In the genomic region with DNA sequence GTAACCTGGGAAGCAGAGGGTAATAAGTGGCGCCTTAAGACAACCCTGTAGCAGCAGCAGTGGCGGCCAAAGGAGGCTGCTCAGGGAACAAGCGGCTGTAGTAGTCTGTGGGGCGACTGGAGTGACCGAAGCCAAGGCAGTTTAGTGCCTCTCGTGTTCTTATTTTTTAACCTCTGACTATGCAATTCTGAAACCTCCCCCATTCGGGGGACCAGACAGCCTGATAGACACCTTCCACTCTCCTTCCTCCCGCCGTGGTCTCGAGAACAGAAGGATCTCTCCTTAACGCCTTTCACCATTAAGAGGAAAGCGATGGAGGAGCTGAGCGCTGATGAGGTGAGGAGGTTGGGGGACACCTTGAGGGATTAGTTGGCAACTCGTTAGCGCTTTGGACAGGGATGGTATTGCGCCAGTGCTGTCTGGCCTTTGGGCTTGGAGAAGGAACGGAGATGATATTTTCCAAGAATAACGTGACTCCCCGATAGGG, we compare ENCODE assay signal across 8 cellular contexts. TPM values are rescaled to one million over a fixed set of nuclear protein-coding genes. Genes with fewer than 3 reads are reported as not detected.
A peak's percentile ranks its signal among the peaks of the same experiment; 100 is the strongest.
DNase-seq lines count a peak whose midpoint lies in the region; ATAC-seq and TF ChIP-seq lines count a peak whose summit lies in the region.

No MANE protein-coding gene starts in this region.

- H3K9ac ChIP-seq in neuronal stem cell (ENCODE audit: low read depth, low read length, poor library complexity), result peak overlapping the region; percentile 99

- H3K23ac ChIP-seq in neuronal stem cell (ENCODE audit: low read depth, low read length, poor library complexity), result peak overlapping the region; percentile 85

- peak overlapping the region; percentile 86 for H3K4me3 ChIP-seq in WI38 (ENCODE audit: low read depth, low read length)
- peak overlapping the region; percentile 98 for H3K4me3 ChIP-seq in fibroblast of pulmonary artery (replicated peaks; ENCODE audit: low read depth, low read length)
- peak overlapping the region; percentile 86 to 95 for H3K4me3 ChIP-seq in neuronal stem cell (ENCODE audit: low read length in 2 of 2)

- peak overlapping the region; percentile 73 for H3K4me2 ChIP-seq in neuronal stem cell (ENCODE audit: insufficient read depth, low read length, poor library complexity, severe bottlenecking)

- DNase-seq in DMS 273 (lab: John Stamatoyannopoulos, UW; ENCODE audit: unreplicated experiment), result peak; percentile 77
- no peak for DNase-seq in DMS 273 treated with DMSO at 0.1 percent for 48 hours (lab: John Stamatoyannopoulos, UW)
- peak; percentile 26 for DNase-seq in fibroblast of pulmonary artery (ENCODE audit: low read depth)
- no peak for DNase-seq in neuronal stem cell (ENCODE audit: low spot score)
- DNase-seq in middle frontal gyrus (ENCODE audit: extremely low spot score, low spot score), result no peak

- H2BK120ac ChIP-seq in neuronal stem cell (ENCODE audit: low read depth, low read length), result no peak overlapping the region

- ATAC-seq in GM21367 (IDR thresholded peaks at IDR 0.05; ENCODE audit: unreplicated experiment), result peak; percentile 13

- no peak overlapping the region for H3K14ac ChIP-seq in neuronal stem cell (ENCODE audit: low read length)

- peaks cover 1 to 2% of the 10 kb centered on the region in 2 donors for H3K4me1 ChIP-seq in neuronal stem cell (ENCODE audit: control insufficient read depth in 2 of 2, insufficient read depth in 1 of 2, low read depth in 1 of 2, low read length in 2 of 2)

- no peak for TF ChIP-seq CTCF in WI38 (IDR thresholded peaks at IDR 0.05; ENCODE audit: low read depth, low read length)
- no peak for TF ChIP-seq CTCF in fibroblast of pulmonary artery (IDR thresholded peaks at IDR 0.05; ENCODE audit: low read length, missing control alignments)

- H3K27me3 ChIP-seq in neuronal stem cell (ENCODE audit: control insufficient read depth in 3 of 3, insufficient read depth in 3 of 3, low read depth in 1 of 3, low read length in 3 of 3), result no peaks in the 10 kb centered on the region

- H2BK15ac ChIP-seq in neuronal stem cell (ENCODE audit: low read length), result no peak overlapping the region

- no peaks in the 10 kb centered on the region for H3K9me3 ChIP-seq in neuronal stem cell (replicated peaks in 1 of 2; ENCODE audit: control insufficient read depth in 2 of 2, insufficient read depth in 1 of 2, low read depth in 1 of 2, low read length in 2 of 2)

- peak overlapping the region; percentile 99 for H3K27ac ChIP-seq in neuronal stem cell (replicated peaks; ENCODE audit: low read length)

- peaks cover 0 to 23% of the 10 kb centered on the region in 2 donors for H3K36me3 ChIP-seq in neuronal stem cell (replicated peaks in 1 of 2; ENCODE audit: control insufficient read depth in 2 of 2, insufficient read depth in 2 of 2, low read length in 2 of 2)

- H4K8ac ChIP-seq in neuronal stem cell (ENCODE audit: low read depth, low read length), result no peak overlapping the region

- H2BK5ac ChIP-seq in neuronal stem cell (ENCODE audit: low read length), result peak overlapping the region; percentile 87

- H3K4ac ChIP-seq in neuronal stem cell (ENCODE audit: low read length), result no peak overlapping the region

- H3K18ac ChIP-seq in neuronal stem cell (ENCODE audit: low read length), result peak overlapping the region; percentile 99

- peak overlapping the region; percentile 94 for H2AFZ ChIP-seq in neuronal stem cell (ENCODE audit: low read length)

- H2AK5ac ChIP-seq in neuronal stem cell (ENCODE audit: low read depth, low read length), result no peak overlapping the region

- WGBS in neuronal stem cell (ENCODE audit: extremely low coverage in 2 of 2, insufficient read length in 2 of 2, insufficient replicate concordance in 1 of 2), 2 donors, result no CpG with 5 or more reads among the region's 19 CpGs

- no peak overlapping the region for H2BK12ac ChIP-seq in neuronal stem cell (ENCODE audit: low read length)

- no peak for TF ChIP-seq EP300 in Ishikawa (IDR thresholded peaks at IDR 0.05; ENCODE audit: borderline replicate concordance)

- TF ChIP-seq RAD21 in Ishikawa (IDR thresholded peaks at IDR 0.05; ENCODE audit: low read depth), result no peak

- no peak overlapping the region for H4K91ac ChIP-seq in neuronal stem cell (ENCODE audit: low read depth, low read length, poor library complexity)

- H3K79me1 ChIP-seq in neuronal stem cell (ENCODE audit: low read depth, low read length), result no peaks in the 10 kb centered on the region

TF ChIP-seq in Ishikawa, 13 proteins besides CTCF, POLR2A, EP300 and RAD21:
- TF ChIP-seq YY1 (IDR thresholded peaks at IDR 0.05; ENCODE audit: low read depth), result peak; percentile 13; the same call in 1 of the 2 replicates
- TF ChIP-seq, protein P1, sequence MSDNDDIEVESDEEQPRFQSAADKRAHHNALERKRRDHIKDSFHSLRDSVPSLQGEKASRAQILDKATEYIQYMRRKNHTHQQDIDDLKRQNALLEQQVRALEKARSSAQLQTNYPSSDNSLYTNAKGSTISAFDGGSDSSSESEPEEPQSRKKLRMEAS (IDR thresholded peaks at IDR 0.05), result no peak

RNA-seq across cellular contexts. Expression of a gene that starts 0.6 kb away (rescaled TPM):
- 37.6 TPM for polyA plus RNA-seq in neuronal stem cell (2013, experiment 1 of 2)
- polyA plus RNA-seq in neuronal stem cell (2013, experiment 2 of 2), result 39.2 TPM

RNA-seq across cellular contexts. Expression of a gene that starts 36.4 kb away (rescaled TPM):
- polyA plus RNA-seq in neuronal stem cell (2013, experiment 1 of 2), result 3.8 TPM
- 3.5 TPM for polyA plus RNA-seq in neuronal stem cell (2013, experiment 2 of 2)

Comparison
In these comparisons a context has a peak if more than half of its experiments do, and no peak if none do; other contexts are left out.
1. DNase-seq: peak in DMS 273 (single experiment) and fibroblast of pulmonary artery (single experiment); none in DMS 273 treated with DMSO at 0.1 percent for 48 hours (single experiment), neuronal stem cell (single experiment) and middle frontal gyrus (single experiment).
2. Peak in every context shown above with its lines, with median percentiles within 50 percentile points of each other: H3K4me3 ChIP-seq.